Comparison of ENCODE assay signal across 23 cellular contexts in the genomic region with DNA sequence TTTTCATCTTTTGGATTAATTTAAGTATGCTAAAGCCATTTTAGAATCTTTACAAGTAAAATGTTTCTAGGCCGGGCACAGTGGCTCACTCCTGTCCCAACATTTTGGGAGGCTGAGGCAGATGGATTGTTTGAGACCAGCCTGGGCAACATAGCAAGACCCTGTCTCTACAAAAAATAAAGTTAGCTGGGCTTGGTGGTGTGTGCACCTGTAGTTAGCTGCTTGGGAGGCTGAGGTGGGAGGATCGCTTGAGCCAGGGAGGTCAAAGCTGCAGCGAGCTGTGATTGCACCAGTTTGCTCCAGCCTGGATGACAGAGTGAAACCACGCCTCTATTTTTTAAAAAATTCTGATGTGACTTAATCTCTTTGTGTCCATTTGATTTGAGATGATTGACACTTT. TPM values are rescaled to one million over a fixed set of nuclear protein-coding genes. Genes with fewer than 3 reads are reported as not detected.
DNase-seq lines count a peak whose midpoint lies in the region; ATAC-seq, FAIRE-seq and TF ChIP-seq lines count a peak whose summit lies in the region.
"Had no signal": no experiment of that assay in that cellular context is flagged by ENCODE, and none has a peak within 500 bp of the region (broad histone marks: within the 10 kb centered on the region; RNA-seq: fewer than 3 reads in every experiment).

No MANE protein-coding gene starts in this region.

- 96% methylated on average over 4 of the region's 4 CpGs for WGBS in SK-N-SH (ENCODE audit: low lambda C conversion rate)
- no CpG with 5 or more reads among the region's 4 CpGs for WGBS in trophoblast cell (ENCODE audit: extremely low coverage, insufficient coverage, insufficient read length)

- no peaks in the 10 kb centered on the region for H3K9me2 ChIP-seq in SK-N-SH

- H3K9me3 ChIP-seq in SK-N-SH = no peaks in the 10 kb centered on the region
- no peaks in the 10 kb centered on the region for H3K9me3 ChIP-seq in HUES48 (ENCODE audit: control insufficient read depth, insufficient read depth, low read length)
- no peaks in the 10 kb centered on the region for H3K9me3 ChIP-seq in astrocyte (ENCODE audit: insufficient read depth, low read depth, low read length)
- H3K9me3 ChIP-seq in trophoblast cell (ENCODE audit: insufficient read depth, low read depth, low read length) = no peaks in the 10 kb centered on the region
- H3K9me3 ChIP-seq: heart left ventricle, MG63, suprapubic skin had no signal

- H3K36me3 Mint-ChIP-seq in astrocyte (ENCODE audit: low read depth, unreplicated experiment) = no peaks in the 10 kb centered on the region

- TF ChIP-seq CTCF in SK-N-SH (IDR thresholded peaks at IDR 0.05) (no peak), astrocyte (IDR thresholded peaks at IDR 0.05; ENCODE audit: insufficient read depth, low read depth, low read length) (no peak)

- H2BK5ac ChIP-seq in trophoblast cell (ENCODE audit: low read depth, low read length, poor library complexity) = no peak overlapping the region

- POLR2A ChIA-PET in SK-N-SH (lab: Yijun Ruan, JAX) = no interaction called here

- no peak for TF ChIP-seq RAD21 in SK-N-SH (IDR thresholded peaks at IDR 0.05; ENCODE audit: low read length)

- CTCF ChIA-PET in SK-N-SH (lab: Yijun Ruan, JAX) = no interaction called here

- H3K4me2 ChIP-seq in SK-N-SH (0 out of 2 replicates have a peak overlapping the region, but pooled peaks have one; percentile 87), astrocyte (ENCODE audit: low read length) (no peak overlapping the region), trophoblast cell (ENCODE audit: low read length) (no peak overlapping the region)

- H3K4me3 ChIP-seq in SK-N-SH (ENCODE audit: low read depth in 2 of 2, low read length in 1 of 2) (no peak overlapping the region), HUES48 (ENCODE audit: low read depth, low read length) (peak overlapping the region; percentile 100), astrocyte (ENCODE audit: insufficient read depth, low read depth, low read length) (no peak overlapping the region), trophoblast cell (ENCODE audit: low read depth, low read length) (no peak overlapping the region)
- H3K4me3 ChIP-seq: heart left ventricle, MG63, suprapubic skin had no signal

- H4K12ac ChIP-seq in trophoblast cell (ENCODE audit: low read depth, low read length) = no peak overlapping the region

- no peak overlapping the region for H2AK5ac ChIP-seq in trophoblast cell (ENCODE audit: low read length)

- FAIRE-seq in astrocyte (lab: Jason Lieb, UNC) = no peak
- FAIRE-seq: RCC 7860 had no signal

- no peak overlapping the region for H3K4me3 Mint-ChIP-seq in astrocyte (ENCODE audit: unreplicated experiment)

- H4K91ac ChIP-seq in trophoblast cell (ENCODE audit: low read depth, low read length) = no peak overlapping the region

- H3K9ac ChIP-seq in SK-N-SH = no peak overlapping the region
- H3K9ac ChIP-seq in HUES48 (ENCODE audit: low read depth, low read length) = no peak overlapping the region
- no peak overlapping the region for H3K9ac ChIP-seq in astrocyte (ENCODE audit: low read length)
- no peak overlapping the region for H3K9ac ChIP-seq in trophoblast cell (ENCODE audit: low read length)

- H4K20me1 ChIP-seq in SK-N-SH (ENCODE audit: insufficient read depth) = peaks cover 54% of the 10 kb centered on the region
- H4K20me1 ChIP-seq in astrocyte (ENCODE audit: insufficient read depth, low read length) = peaks cover 36% of the 10 kb centered on the region

- H3K27ac ChIP-seq in SK-N-SH (ENCODE audit: low read depth in 2 of 2, low read length in 1 of 2) = no peak overlapping the region
- no peak overlapping the region for H3K27ac ChIP-seq in HUES48 (ENCODE audit: low read depth, low read length)
- H3K27ac ChIP-seq in astrocyte (ENCODE audit: low read depth, low read length) = no peak overlapping the region
- no peak overlapping the region for H3K27ac ChIP-seq in trophoblast cell (ENCODE audit: low read depth, low read length)
- H3K27ac ChIP-seq: 22Rv1, heart left ventricle, suprapubic skin had no signal

- no peak overlapping the region for H3K14ac ChIP-seq in trophoblast cell (ENCODE audit: low read length)

- H3K79me2 ChIP-seq in SK-N-SH (ENCODE audit: insufficient read depth) (peaks cover 85% of the 10 kb centered on the region), astrocyte (ENCODE audit: insufficient read depth, low read length) (peaks cover 84% of the 10 kb centered on the region), trophoblast cell (ENCODE audit: control insufficient read depth, insufficient read depth, low read length, poor library complexity) (peaks cover 19% of the 10 kb centered on the region)

- H2BK120ac ChIP-seq in trophoblast cell (ENCODE audit: insufficient read depth, low read length, poor library complexity) = no peak overlapping the region

- DNase-seq in SK-N-SH (no peak), astrocyte (ENCODE audit: low read depth) (no peak), trophoblast cell (no peak), kidney glomerular epithelial cell (lab: John Stamatoyannopoulos, UW) (no peak), occipital lobe (lab: John Stamatoyannopoulos, UW) (no peak), SK-N-DZ (ENCODE audit: low spot score) (no peak)
- DNase-seq: activated CD4-positive, alpha-beta T cell treated with anti-CD3 and anti-CD28 coated beads, Interleukin-2, amount 50 U/mL, for 1 hour; central memory CD4-positive, alpha-beta T cell; DMS153; effector CD8-positive, alpha-beta T cell; heart left ventricle; islet precursor cell; MG63; NCI-H1694; NCI-H226; posterior cingulate gyrus; small intestine; stimulated activated CD4-positive, alpha-beta T cell treated with anti-CD3 and anti-CD28 coated beads, Interleukin-4, amount 100 ng/mL, for 4 hours had no signal

- no peaks in the 10 kb centered on the region for H3K27me3 Mint-ChIP-seq in astrocyte (ENCODE audit: low read depth, unreplicated experiment)

- peak overlapping the region; percentile 95 for H3K4ac ChIP-seq in trophoblast cell (ENCODE audit: low read depth, low read length)

- ATAC-seq in SK-N-SH treated with all-trans-retinoic acid at 6 μM for 48 hours = no peak
- ATAC-seq: heart left ventricle had no signal

- peaks cover 17% of the 10 kb centered on the region for H3K4me1 Mint-ChIP-seq in astrocyte (ENCODE audit: low read depth, unreplicated experiment)

- H3K18ac ChIP-seq in trophoblast cell (ENCODE audit: low read length) = peak overlapping the region; percentile 62

- no peak overlapping the region for H3K23ac ChIP-seq in trophoblast cell (ENCODE audit: low read length)

- peaks cover 14% of the 10 kb centered on the region for H3F3A ChIP-seq in SK-N-SH (replicated peaks; ENCODE audit: insufficient read depth)

- H2AFZ ChIP-seq in SK-N-SH (ENCODE audit: low read depth) = no peak overlapping the region
- H2AFZ ChIP-seq in astrocyte (ENCODE audit: low read depth, low read length) = no peak overlapping the region
- H2AFZ ChIP-seq in trophoblast cell (ENCODE audit: insufficient read depth, low read length, poor library complexity) = no peak overlapping the region

- no peaks in the 10 kb centered on the region for H3K36me3 ChIP-seq in SK-N-SH (replicated peaks in 1 of 2; ENCODE audit: control insufficient read depth in 1 of 2, insufficient read depth in 2 of 2, low read length in 1 of 2)
- peaks cover 11% of the 10 kb centered on the region for H3K36me3 ChIP-seq in HUES48 (ENCODE audit: control insufficient read depth, insufficient read depth, low read length)
- no peaks in the 10 kb centered on the region for H3K36me3 ChIP-seq in astrocyte (ENCODE audit: insufficient read depth, low read length)
- H3K36me3 ChIP-seq in trophoblast cell (ENCODE audit: control insufficient read depth in 1 of 2, insufficient read depth in 2 of 2, low read length in 2 of 2) = peaks cover 3 to 5% of the 10 kb centered on the region in 2 experiments
- H3K36me3 ChIP-seq: heart left ventricle, MG63, suprapubic skin had no signal

- H4K8ac ChIP-seq in trophoblast cell (ENCODE audit: low read depth, low read length) = no peak overlapping the region

- H3K27ac Mint-ChIP-seq in astrocyte (ENCODE audit: unreplicated experiment) = peak overlapping the region; percentile 62

- H3K27me3 ChIP-seq in SK-N-SH (ENCODE audit: insufficient read depth) (no peaks in the 10 kb centered on the region), HUES48 (ENCODE audit: control insufficient read depth, insufficient read depth, low read length) (no peaks in the 10 kb centered on the region), astrocyte (ENCODE audit: insufficient read depth, low read length) (no peaks in the 10 kb centered on the region), trophoblast cell (ENCODE audit: insufficient read depth, low read length) (no peaks in the 10 kb centered on the region)
- H3K27me3 ChIP-seq: heart left ventricle, MG63, suprapubic skin had no signal

- peaks cover 12% of the 10 kb centered on the region for H3K79me1 ChIP-seq in trophoblast cell (ENCODE audit: low read length)

- no peak for TF ChIP-seq EP300 in SK-N-SH (IDR thresholded peaks at IDR 0.05; ENCODE audit: borderline replicate concordance in 1 of 2, low read depth in 1 of 2, low read length in 1 of 2)

- H2BK12ac ChIP-seq in trophoblast cell (ENCODE audit: low read length) = no peak overlapping the region

- no peaks in the 10 kb centered on the region for H3K9me3 Mint-ChIP-seq in astrocyte (ENCODE audit: unreplicated experiment)

- H3K4me1 ChIP-seq in SK-N-SH (ENCODE audit: control insufficient read depth in 1 of 2, insufficient read depth in 2 of 2, low read depth in 1 of 2, low read length in 1 of 2) (peaks cover 4 to 14% of the 10 kb centered on the region in 2 experiments), HUES48 (ENCODE audit: control insufficient read depth, insufficient read depth, low read length) (peaks cover 30% of the 10 kb centered on the region), astrocyte (ENCODE audit: insufficient read depth, low read length) (peaks cover 12% of the 10 kb centered on the region), trophoblast cell (ENCODE audit: control insufficient read depth in 1 of 2, insufficient read depth in 2 of 2, low read length in 2 of 2) (peaks cover 3 to 5% of the 10 kb centered on the region in 2 experiments)

TF ChIP-seq in SK-N-SH, 30 proteins besides CTCF, POLR2A, EP300 and RAD21 (continues in another document):
- TF ChIP-seq NFIC (IDR thresholded peaks at IDR 0.05; ENCODE audit: borderline replicate concordance) (no peak), RXRA (IDR thresholded peaks at IDR 0.05; ENCODE audit: borderline replicate concordance, low read depth) (no peak), MEF2A (IDR thresholded peaks at IDR 0.05; ENCODE audit: borderline replicate concordance, low read depth) (no peak)

TF ChIP-seq in SK-N-SH treated with all-trans-retinoic acid at 6 μM for 48 hours, 23 proteins besides CTCF, POLR2A, EP300 and RAD21 (continues in another document):
- TF ChIP-seq TOX (CRISPR knock-in tag; IDR thresholded peaks at IDR 0.05; ENCODE audit: borderline replicate concordance) = no peak

RNA-seq across cellular contexts. Expression of gene PPM1B, which starts 3.9 kb away (rescaled TPM):
- 16.2 and 17.3 TPM in 2 replicates for polyA plus RNA-seq in SK-N-SH (2012; rRNA removed)
- polyA plus RNA-seq in SK-N-SH (2012; cell fraction: cytosol; rRNA removed) = 22.0 and 24.3 TPM in 2 replicates
- 7.8 and 14.2 TPM in 2 replicates for polyA plus RNA-seq in SK-N-SH (2012; cell fraction: nucleus; rRNA removed)
- total RNA-seq in astrocyte (39.3 and 39.4 TPM in 2 replicates), occipital lobe (64.7 TPM)
- polyA plus RNA-seq in trophoblast cell (2013) = 257 and 270 TPM in 2 replicates
- 26.7 and 29.7 TPM in 2 replicates for polyA plus RNA-seq in SK-N-DZ (2014; cell fraction: cytosol; rRNA removed)
- 19.2 and 21.8 TPM in 2 replicates for polyA plus RNA-seq in SK-N-DZ (2014; cell fraction: nucleus; rRNA removed)
